In genomic region chr17:1684307-1685189, GRCh38 we compare ENCODE assay signal across 8 cellular contexts. TPM values are rescaled to one million over a fixed set of nuclear protein-coding genes. Genes with fewer than 3 reads are reported as not detected.
DNase-seq lines count a peak whose midpoint lies in the region; ATAC-seq and TF ChIP-seq lines count a peak whose summit lies in the region.

Gene PRPF8 (minus strand): TSS chr17:1684867. CDS start chr17:1684571, 296 bp downstream.

- no peaks in the 10 kb centered on the region for H3K27me3 ChIP-seq in SU-DHL-6 (ENCODE audit: low read length)
- no peaks in the 10 kb centered on the region for H3K27me3 ChIP-seq in ovary
- no peaks in the 10 kb centered on the region for H3K27me3 ChIP-seq in thyroid gland

- H3K4me3 ChIP-seq in SU-DHL-6 (ENCODE audit: insufficient read depth, low read length, poor library complexity, severe bottlenecking) (peak within 1 kb of the TSS; percentile 90), ovary (peak within 1 kb of the TSS; percentile 87), thyroid gland (replicated peaks in 1 of 3) (peak within 1 kb of the TSS; percentile 66 to 74 (median 67))

- H3K9me3 ChIP-seq in SU-DHL-6 (ENCODE audit: insufficient read depth, low read length): no peaks in the 10 kb centered on the region
- no peaks in the 10 kb centered on the region for H3K9me3 ChIP-seq in ovary
- H3K9me3 ChIP-seq in thyroid gland: no peaks in the 10 kb centered on the region

- peaks cover 7% of the 10 kb centered on the region; the same call in 1 of the 2 replicates for H4K20me1 ChIP-seq in SU-DHL-6 (ENCODE audit: low read depth, low read length)

- WGBS in ovary, 3 donors: 0 to 1% (median 1%) methylated on average over 69 to 74 of the region's 74 CpGs
- 0% methylated on average over 42 to 43 of the region's 74 CpGs for WGBS in thyroid gland, 2 donors

- no peak for TF ChIP-seq EP300 in ovary (IDR thresholded peaks at IDR 0.05)

- H3K9me3 Mint-ChIP-seq in activated naive CD8-positive, alpha-beta T cell treated with anti-CD3 and anti-CD28 coated beads, Interleukin-2, amount 10 ng/mL, durations not matched to agents 7 days and 5 days: no peaks in the 10 kb centered on the region

- intact Hi-C loops in Right ventricle myocardium inferior (cut with DNase I) (loop anchor here (2.0 kb wide), 1 partner anchor 26 kb away; the partner anchor contains the start of gene TLCD2), ovary (cut with DNase I) (loop anchor here in 1 of 4 donors (2.0 kb wide), 1 partner anchor 26 kb away; the partner anchor contains the start of gene TLCD2), thyroid gland (cut with DNase I) (no loop called here)

- peak within 1 kb of the TSS; percentile 43 for H3K27ac ChIP-seq in SU-DHL-6 (ENCODE audit: low read depth, low read length)
- peak within 1 kb of the TSS; percentile 50 to 88 for H3K27ac ChIP-seq in ovary
- peak within 1 kb of the TSS; percentile 86 to 95 (median 91) for H3K27ac ChIP-seq in thyroid gland

- peak within 1 kb of the TSS; percentile 89 for H3K27ac Mint-ChIP-seq in activated naive CD8-positive, alpha-beta T cell treated with anti-CD3 and anti-CD28 coated beads, Interleukin-2, amount 10 ng/mL, durations not matched to agents 7 days and 5 days

- peak within 1 kb of the TSS; percentile 71 for H2AFZ ChIP-seq in SU-DHL-6 (ENCODE audit: low read depth, low read length, severe bottlenecking)

- peaks cover 28% of the 10 kb centered on the region for H3K4me1 Mint-ChIP-seq in activated naive CD8-positive, alpha-beta T cell treated with anti-CD3 and anti-CD28 coated beads, Interleukin-2, amount 10 ng/mL, durations not matched to agents 7 days and 5 days

- peaks cover 30% of the 10 kb centered on the region for H3K79me2 ChIP-seq in SU-DHL-6 (ENCODE audit: insufficient read depth, low read length)

- no peak for TF ChIP-seq CTCF in SU-DHL-6 (IDR thresholded peaks at IDR 0.05; ENCODE audit: insufficient read depth, low read length, poor library complexity, severe bottlenecking)
- peak in 1 of 3 donors; percentile 10 for TF ChIP-seq CTCF in ovary (IDR thresholded peaks at IDR 0.05)
- TF ChIP-seq CTCF in thyroid gland (IDR thresholded peaks at IDR 0.05): no peak

- H3K4me2 ChIP-seq in SU-DHL-6 (ENCODE audit: low read depth, low read length, poor library complexity, severe bottlenecking): peak within 1 kb of the TSS; percentile 81

- H3F3A ChIP-seq in SU-DHL-6 (ENCODE audit: insufficient read depth): no peaks in the 10 kb centered on the region

- no peaks in the 10 kb centered on the region for H3K9me2 ChIP-seq in SU-DHL-6 (replicated peaks; ENCODE audit: insufficient read depth, low read length)

- H3K9ac ChIP-seq in SU-DHL-6 (ENCODE audit: low read length): peak within 1 kb of the TSS; percentile 91

- H3K27me3 Mint-ChIP-seq in activated naive CD8-positive, alpha-beta T cell treated with anti-CD3 and anti-CD28 coated beads, Interleukin-2, amount 10 ng/mL, durations not matched to agents 7 days and 5 days: no peaks in the 10 kb centered on the region

- ATAC-seq in HG02678 (IDR thresholded peaks at IDR 0.05; ENCODE audit: unreplicated experiment) (peak; percentile 98), Right ventricle myocardium inferior (peak; percentile 100)
- peak; percentile 99 for ATAC-seq in activated naive CD8-positive, alpha-beta T cell treated with anti-CD3 and anti-CD28 coated beads, Interleukin-2, amount 10 ng/mL, durations not matched to agents 7 days and 5 days (ENCODE audit: low read depth)

- peak within 1 kb of the TSS; percentile 89 for H3K4me3 Mint-ChIP-seq in activated naive CD8-positive, alpha-beta T cell treated with anti-CD3 and anti-CD28 coated beads, Interleukin-2, amount 10 ng/mL, durations not matched to agents 7 days and 5 days

- H3K4me1 ChIP-seq in ovary (ENCODE audit: insufficient read depth) (peaks cover 7% of the 10 kb centered on the region), thyroid gland (peaks cover 8 to 15% of the 10 kb centered on the region in 2 donors)

- POLR2A ChIA-PET in activated naive CD8-positive, alpha-beta T cell treated with anti-CD3 and anti-CD28 coated beads, Interleukin-2, amount 10 ng/mL, durations not matched to agents 7 days and 5 days (lab: Charles Lee): interaction anchor here (0.6 to 2.0 kb wide), 5 partner anchors 10 to 188 kb away, joined by 3 to 21 read pairs (median 4); no protein-coding TSS in a partner anchor

- peak; percentile 71 for TF ChIP-seq POLR2A in GM10847 (IDR thresholded peaks at IDR 0.05; ENCODE audit: extremely low read depth, insufficient read length)
- TF ChIP-seq POLR2A in ovary (IDR thresholded peaks at IDR 0.05): peak; percentile 99
- peak; percentile 79 to 97 for TF ChIP-seq POLR2A in thyroid gland (IDR thresholded peaks at IDR 0.05)

- DNase-seq in NCI-H128 (lab: John Stamatoyannopoulos, UW; ENCODE audit: unreplicated experiment) (peak; percentile 85), Right ventricle myocardium inferior (ENCODE audit: missing footprints) (peak; percentile 98), ovary (peak; percentile 97 to 99 (median 98)), thyroid gland (peak; percentile 98 to 99)
- peak; percentile 98 for DNase-seq in activated naive CD8-positive, alpha-beta T cell treated with anti-CD3 and anti-CD28 coated beads, Interleukin-2, amount 10 ng/mL, durations not matched to agents 7 days and 5 days

- H3K36me3 ChIP-seq in SU-DHL-6 (ENCODE audit: low read length) (peaks cover 19% of the 10 kb centered on the region), ovary (no peaks in the 10 kb centered on the region), thyroid gland (peaks cover 31 to 33% of the 10 kb centered on the region in 2 donors)

- H3K36me3 Mint-ChIP-seq in activated naive CD8-positive, alpha-beta T cell treated with anti-CD3 and anti-CD28 coated beads, Interleukin-2, amount 10 ng/mL, durations not matched to agents 7 days and 5 days: peaks cover 32% of the 10 kb centered on the region

RNA-seq across cellular contexts. Expression of gene PRPF8, which starts in this region (rescaled TPM):
- total RNA-seq in activated naive CD8-positive, alpha-beta T cell treated with anti-CD3 and anti-CD28 coated beads, Interleukin-2, amount 10 ng/mL, durations not matched to agents 7 days and 5 days: 100 to 1,000 TPM; 346 to 350 TPM
- 120 TPM for total RNA-seq in Right ventricle myocardium inferior
- 100 to 1,000 TPM; 146 to 379 (median 290) TPM for total RNA-seq in ovary
- polyA plus RNA-seq in ovary: 100 to 1,000 TPM; 150 to 186 TPM
- 100 to 1,000 TPM; 181 to 256 (median 242) TPM for total RNA-seq in thyroid gland

Comparison
In these comparisons a context has a peak if more than half of its experiments do, and no peak if none do; other contexts are left out.
1. Peak in every context shown above with its lines: DNase-seq, ATAC-seq, H3K4me3 ChIP-seq and H3K27ac ChIP-seq.